ENCODE assay signal across 1 cellular context in the genomic region with DNA sequence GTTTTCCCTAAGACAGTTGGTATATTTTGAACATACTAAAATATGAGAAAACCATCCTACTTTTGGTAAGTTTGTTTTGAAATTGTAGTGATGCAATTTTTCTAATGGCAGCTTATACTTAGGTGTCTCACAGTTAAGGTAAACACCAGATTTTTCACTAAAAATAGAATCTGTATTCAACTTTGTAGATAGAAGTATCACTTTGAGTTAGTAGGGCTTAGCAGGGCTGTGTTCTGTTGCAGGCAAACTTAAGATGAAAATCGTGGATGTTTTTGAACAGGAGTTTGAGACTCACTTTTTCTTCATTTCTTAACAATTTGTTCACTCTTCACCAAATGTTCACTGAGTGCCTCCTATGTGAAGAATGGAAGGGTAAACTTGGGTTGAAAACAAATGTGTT.
TF ChIP-seq lines count a peak whose summit lies in the region.

No MANE protein-coding gene starts in this region.

TF ChIP-seq in HCT116, 20 proteins besides CTCF, POLR2A, EP300 and RAD21 (continued from another document):
- TF ChIP-seq EGR1 (IDR thresholded peaks at IDR 0.05; ENCODE audit: low read depth) (no peak), ELF1 (IDR thresholded peaks at IDR 0.05; ENCODE audit: borderline replicate concordance, low read depth) (no peak), CEBPB (IDR thresholded peaks at IDR 0.05; ENCODE audit: low read depth) (no peak), POLR2AphosphoS5 (IDR thresholded peaks at IDR 0.05; ENCODE audit: low read depth, low read length) (no peak), JUND (IDR thresholded peaks at IDR 0.05) (no peak)
- TF ChIP-seq, protein P1, sequence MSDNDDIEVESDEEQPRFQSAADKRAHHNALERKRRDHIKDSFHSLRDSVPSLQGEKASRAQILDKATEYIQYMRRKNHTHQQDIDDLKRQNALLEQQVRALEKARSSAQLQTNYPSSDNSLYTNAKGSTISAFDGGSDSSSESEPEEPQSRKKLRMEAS (IDR thresholded peaks at IDR 0.05): no peak
